ENCODE assay signal across 8 cellular contexts in the genomic region with DNA sequence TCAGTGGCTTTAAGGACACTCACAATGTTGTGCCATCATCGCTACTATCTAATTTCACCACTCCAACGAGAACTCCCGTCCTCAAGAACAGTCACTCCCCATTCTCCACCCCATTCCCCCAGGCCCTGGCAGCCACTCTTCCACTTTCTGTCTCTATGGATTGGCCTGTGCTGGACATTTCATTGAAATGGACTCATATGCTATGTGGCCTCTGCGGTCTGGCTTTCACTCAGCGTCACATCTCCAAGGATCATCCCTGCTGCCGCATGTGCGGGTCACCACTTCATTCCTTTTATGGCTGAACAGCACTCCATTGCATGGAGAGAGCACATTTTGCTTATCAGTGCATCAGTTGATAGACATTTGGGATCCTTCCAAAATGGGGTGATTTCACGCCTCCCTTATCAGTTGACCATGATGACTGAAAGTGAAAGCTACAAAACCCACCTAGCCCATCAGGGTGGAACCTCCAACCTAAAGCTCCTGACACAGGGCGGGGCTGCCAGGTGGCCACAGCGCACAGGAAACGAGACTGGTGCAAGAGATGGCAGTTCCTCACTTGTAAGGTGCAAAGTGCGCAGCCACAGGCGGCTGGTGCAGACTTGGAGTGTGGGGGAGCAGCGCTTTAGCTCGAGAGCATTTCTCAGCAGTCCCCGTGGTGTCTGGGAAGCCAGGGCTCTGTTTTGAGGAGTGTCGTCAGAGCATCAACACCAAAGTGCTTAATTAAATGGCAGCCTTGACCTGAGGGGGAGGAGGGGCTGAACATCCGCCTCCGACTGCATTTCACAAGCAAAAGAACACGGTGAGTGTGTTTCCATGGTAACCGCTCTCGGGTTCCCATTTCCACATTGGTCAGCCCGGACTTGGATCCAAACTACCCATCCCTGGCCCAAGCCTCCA. TPM values are rescaled to one million over a fixed set of nuclear protein-coding genes. Genes with fewer than 3 reads are reported as not detected.
A peak's percentile ranks its signal among the peaks of the same experiment; 100 is the strongest.
DNase-seq lines count a peak whose midpoint lies in the region; ATAC-seq lines count a peak whose summit lies in the region.
"Had no signal": no experiment of that assay in that cellular context is flagged by ENCODE, and none has a peak within 500 bp of the region (broad histone marks: within the 10 kb centered on the region; RNA-seq: fewer than 3 reads in every experiment).

No MANE protein-coding gene starts in this region.

- H3K27ac Mint-ChIP-seq in activated naive CD8-positive, alpha-beta T cell treated with anti-CD3 and anti-CD28 coated beads for 36 hours: peak overlapping the region; percentile 98

- no peaks in the 10 kb centered on the region for H3K4me1 ChIP-seq in aorta (ENCODE audit: control insufficient read depth in 1 of 2, insufficient read depth in 2 of 2, low read length in 2 of 2)

- peak; percentile 74 for DNase-seq in RPMI8226
- DNase-seq in activated naive CD8-positive, alpha-beta T cell treated with anti-CD3 and anti-CD28 coated beads for 36 hours: peak; percentile 86
- peak; percentile 65 for DNase-seq in mucosa of gallbladder (ENCODE audit: low spot score)
- peak in 1 of 2 donors; percentile 56 for DNase-seq in aorta
- no peak for DNase-seq in NCI-H1092 treated with DMSO at 0.1 percent for 48 hours (lab: John Stamatoyannopoulos, UW)

- ATAC-seq in GM19025 (IDR thresholded peaks at IDR 0.05; ENCODE audit: low read depth, unreplicated experiment): peak; percentile 96
- ATAC-seq in HG02938 (IDR thresholded peaks at IDR 0.05; ENCODE audit: unreplicated experiment): peak; percentile 94
- ATAC-seq in aorta (ENCODE audit: low FRiP score): peak; percentile 19

- no peaks in the 10 kb centered on the region for H3K27me3 Mint-ChIP-seq in activated naive CD8-positive, alpha-beta T cell treated with anti-CD3 and anti-CD28 coated beads for 36 hours

- no peaks in the 10 kb centered on the region for H3K27me3 ChIP-seq in aorta (ENCODE audit: control insufficient read depth in 1 of 2, insufficient read depth in 2 of 2, low read length in 1 of 2)
- H3K27me3 ChIP-seq: ascending aorta had no signal

- WGBS in aorta, 2 donors: 88 to 89% methylated on average over 23 of the region's 23 CpGs

- no peaks in the 10 kb centered on the region for H3K9me3 ChIP-seq in aorta (ENCODE audit: control insufficient read depth, low read length)
- H3K9me3 ChIP-seq: ascending aorta had no signal

- H3K9me3 Mint-ChIP-seq in activated naive CD8-positive, alpha-beta T cell treated with anti-CD3 and anti-CD28 coated beads for 36 hours: no peaks in the 10 kb centered on the region

- peak overlapping the region; percentile 68 for H3K4me3 Mint-ChIP-seq in activated naive CD8-positive, alpha-beta T cell treated with anti-CD3 and anti-CD28 coated beads for 36 hours

- H3K36me3 Mint-ChIP-seq in activated naive CD8-positive, alpha-beta T cell treated with anti-CD3 and anti-CD28 coated beads for 36 hours: peaks cover 70% of the 10 kb centered on the region

- H3K27ac ChIP-seq in aorta (ENCODE audit: low read depth in 1 of 2, low read length in 2 of 2): no peak overlapping the region
- H3K27ac ChIP-seq: ascending aorta had no signal

- no peak overlapping the region for H3K4me3 ChIP-seq in aorta (ENCODE audit: low read length in 2 of 2)
- H3K4me3 ChIP-seq: ascending aorta had no signal

- no peaks in the 10 kb centered on the region for H3K36me3 ChIP-seq in aorta (ENCODE audit: control insufficient read depth in 1 of 2, insufficient read depth in 2 of 2, low read length in 1 of 2)
- H3K36me3 ChIP-seq: ascending aorta had no signal

- peaks cover 67% of the 10 kb centered on the region for H3K4me1 Mint-ChIP-seq in activated naive CD8-positive, alpha-beta T cell treated with anti-CD3 and anti-CD28 coated beads for 36 hours

- intact Hi-C loops in aorta (cut with DNase I): no loop called here

RNA-seq across cellular contexts. Expression of a gene that starts 23.8 kb away (rescaled TPM):
- total RNA-seq in activated naive CD8-positive, alpha-beta T cell treated with anti-CD3 and anti-CD28 coated beads for 36 hours: 100 to 1,000 TPM; 588 to 605 TPM
- total RNA-seq in mucosa of gallbladder (129 TPM), aorta (10 to 100 TPM; 61.9 to 69.9 TPM)
- polyA plus RNA-seq in aorta: 10 to 100 TPM; 22.8 to 58.1 TPM

RNA-seq across cellular contexts. Expression of a gene that starts 54.2 kb away (rescaled TPM):
- total RNA-seq in activated naive CD8-positive, alpha-beta T cell treated with anti-CD3 and anti-CD28 coated beads for 36 hours: 10 to 100 TPM; 32.6 to 34.8 TPM
- total RNA-seq in mucosa of gallbladder (76.2 TPM), aorta (10 to 100 TPM; 48.0 to 60.0 TPM)
- polyA plus RNA-seq in aorta: 10 to 100 TPM; 10.1 to 25.6 TPM

Comparison
In these comparisons a context has a peak if more than half of its experiments do, and no peak if none do; other contexts are left out.
1. ATAC-seq: peak in every context shown above with its lines; median percentile 96 in GM19025; 94 in HG02938; 19 in aorta.